In genomic region chr14:77151918-77152588, GRCh38 we compare ENCODE assay signal across 10 cellular contexts. TPM values are rescaled to one million over a fixed set of nuclear protein-coding genes. Genes with fewer than 3 reads are reported as not detected.
DNase-seq lines count a peak whose midpoint lies in the region; ATAC-seq and TF ChIP-seq lines count a peak whose summit lies in the region.
"Had no signal": no experiment of that assay in that cellular context is flagged by ENCODE, and none has a peak within 500 bp of the region (broad histone marks: within the 10 kb centered on the region; RNA-seq: fewer than 3 reads in every experiment).

No MANE protein-coding gene starts in this region.

- H3K9me3 Mint-ChIP-seq in type B pancreatic cell = no peaks in the 10 kb centered on the region

- peak; percentile 83 for ATAC-seq in Panc1
- ATAC-seq in GM19397 (IDR thresholded peaks at IDR 0.05; ENCODE audit: unreplicated experiment) = no peak

- no peaks in the 10 kb centered on the region for H3K36me3 ChIP-seq in Panc1 (ENCODE audit: control insufficient read depth, insufficient read depth, low read length)

- POLR2A ChIA-PET in Panc1 (lab: Charles Lee) = no interaction called here

- H3K27ac ChIP-seq in Panc1 (ENCODE audit: low read length) = no peak overlapping the region

- CTCF ChIA-PET in Panc1 (lab: Charles Lee) = interaction anchor here (0.5 to 3.4 kb wide), 8 partner anchors 9 to 279 kb away, joined by 3 to 33 read pairs (median 4); no protein-coding TSS in a partner anchor

- H3K27me3 ChIP-seq in Panc1 (ENCODE audit: control insufficient read depth, insufficient read depth, low read length) = peaks cover 3% of the 10 kb centered on the region; the same call in 1 of the 2 replicates

- H3K4me3 Mint-ChIP-seq in type B pancreatic cell = no peak overlapping the region
- H3K4me3 Mint-ChIP-seq: activated naive CD8-positive, alpha-beta T cell had no signal

- in situ Hi-C loops in Panc1 (cut with HindIII; ENCODE audit: low pct_unique_long_range_greater_than_20kb, low sequenced_read_pairs) = no loop called here

- H3K27ac Mint-ChIP-seq in type B pancreatic cell = no peak overlapping the region
- H3K27ac Mint-ChIP-seq: activated naive CD8-positive, alpha-beta T cell had no signal

- TF ChIP-seq CTCF in Panc1 (IDR thresholded peaks at IDR 0.05) (no peak; the same call in 1 of the 2 replicates), type B pancreatic cell (conservative IDR thresholded peaks at IDR 0.05) (peak; percentile 43)

- no peaks in the 10 kb centered on the region for H3K4me1 ChIP-seq in Panc1 (ENCODE audit: control insufficient read depth, insufficient read depth, low read length)

- H3K36me3 Mint-ChIP-seq in type B pancreatic cell = no peaks in the 10 kb centered on the region
- H3K36me3 Mint-ChIP-seq: activated naive CD8-positive, alpha-beta T cell had no signal

- peak; percentile 72 for DNase-seq in COLO829 (ENCODE audit: low spot score)
- peak; percentile 28 for DNase-seq in Jurkat, Clone E6-1 (ENCODE audit: low read depth, low spot score)
- peak; percentile 24 for DNase-seq in Panc1 (ENCODE audit: low read depth, low spot score)
- DNase-seq in fibroblast of gingiva (ENCODE audit: low read depth) = peak; percentile 16
- DNase-seq in type B pancreatic cell (ENCODE audit: extremely low spot score, unreplicated experiment) = no peak
- no peak for DNase-seq in stimulated activated CD4-positive, alpha-beta T cell treated with anti-CD3 and anti-CD28 coated beads, Interleukin-4, amount 100 ng/mL, for 1 hour
- no peak for DNase-seq in NCI-H128 (lab: John Stamatoyannopoulos, UW; ENCODE audit: unreplicated experiment)
- DNase-seq: right cardiac atrium had no signal

- no peaks in the 10 kb centered on the region for H3K9me3 ChIP-seq in Panc1 (ENCODE audit: control insufficient read depth, insufficient read depth, low read depth, low read length)

- no peaks in the 10 kb centered on the region for H3K4me1 Mint-ChIP-seq in type B pancreatic cell (ENCODE audit: unreplicated experiment)

- intact Hi-C loops in Panc1 (cut with micrococcal nuclease; ENCODE audit: unreplicated experiment) = loop anchor here (2.0 to 5.0 kb wide), 3 partner anchors 61 to 165 kb away; no protein-coding TSS in a partner anchor

- peaks cover 58% of the 10 kb centered on the region for H3K27me3 Mint-ChIP-seq in type B pancreatic cell

- H3K4me3 ChIP-seq in Jurkat, Clone E6-1 (ENCODE audit: low read length) = no peak overlapping the region
- H3K4me3 ChIP-seq in Panc1 (ENCODE audit: low read depth in 2 of 2, low read length in 2 of 2) = no peak overlapping the region

- BruUV-seq in Panc1 (replicated peaks; lab: Mats Ljungman, UMichigan) = no TSS peak

RNA-seq across cellular contexts. Expression of gene ZDHHC22, which starts 10.5 kb away (rescaled TPM):
- not detected for polyA plus RNA-seq in Jurkat, Clone E6-1 (2012; ENCODE audit: insufficient read depth, insufficient read length)
- total RNA-seq in Panc1 (2021; ENCODE audit: unreplicated experiment) (0.46 TPM), type B pancreatic cell (ENCODE audit: low replicate concordance) (0.24 TPM in 1 of 2 replicates, not detected in the other)
- 0.30 TPM for polyA plus RNA-seq in Panc1 (2012; ENCODE audit: insufficient read length)
- total RNA-seq: right cardiac atrium had no signal
- polyA plus RNA-seq: right cardiac atrium had no signal

RNA-seq across cellular contexts. Expression of gene TMEM63C, which starts 29.5 kb away (rescaled TPM):
- 4.2 TPM for polyA plus RNA-seq in Jurkat, Clone E6-1 (2012; ENCODE audit: insufficient read depth, insufficient read length)
- total RNA-seq in Panc1 (2021; ENCODE audit: unreplicated experiment) (2.4 TPM), type B pancreatic cell (ENCODE audit: low replicate concordance) (4.6 and 5.5 TPM in 2 replicates)
- polyA plus RNA-seq in Panc1 (2012; ENCODE audit: insufficient read length) = 4.1 TPM

RNA-seq across cellular contexts. Expression of gene CIPC, which starts 54.0 kb away (rescaled TPM):
- polyA plus RNA-seq in Jurkat, Clone E6-1 (2012; ENCODE audit: insufficient read depth, insufficient read length) = 11.6 TPM
- 20.3 TPM for total RNA-seq in Panc1 (2021; ENCODE audit: unreplicated experiment)
- polyA plus RNA-seq in Panc1 (2012; ENCODE audit: insufficient read length) = 9.4 TPM
- 27.2 and 34.0 TPM in 2 replicates for total RNA-seq in type B pancreatic cell (ENCODE audit: low replicate concordance)

Comparison
In these comparisons a context has a peak if more than half of its experiments do, and no peak if none do; other contexts are left out.
1. DNase-seq: peak in COLO829 (single experiment), Jurkat, Clone E6-1 (single experiment), Panc1 (single experiment) and fibroblast of gingiva (single experiment); none in type B pancreatic cell (single experiment), stimulated activated CD4-positive, alpha-beta T cell treated with anti-CD3 and anti-CD28 coated beads, Interleukin-4, amount 100 ng/mL, for 1 hour (single experiment) and NCI-H128 (single experiment).